In the genomic region with DNA sequence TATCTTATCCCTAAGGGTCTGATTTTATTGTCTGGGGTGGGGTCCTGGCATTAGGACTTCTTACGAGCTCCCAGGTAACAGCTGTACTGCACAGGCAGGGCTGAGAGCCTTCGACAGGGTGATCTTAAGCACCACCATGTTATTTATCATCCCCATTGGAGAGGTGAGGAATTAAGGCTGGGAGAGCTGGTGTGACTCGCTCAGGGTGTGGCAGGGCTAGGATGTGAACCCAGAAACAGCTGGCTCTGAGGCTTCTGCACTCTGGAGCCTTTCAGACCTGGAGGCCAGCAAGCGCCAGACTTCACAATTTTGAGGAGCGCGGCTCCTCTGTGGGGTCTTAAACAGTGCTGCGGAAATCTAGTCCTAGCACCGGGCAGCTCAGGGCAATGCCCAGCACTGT, we compare ENCODE assay signal across 1 cellular context.
TF ChIP-seq lines count a peak whose summit lies in the region.

No MANE protein-coding gene starts in this region.

TF ChIP-seq in SK-N-SH, 30 proteins besides CTCF, POLR2A, EP300 and RAD21:
- TF ChIP-seq FOXJ3 (CRISPR knock-in tag; IDR thresholded peaks at IDR 0.05): no peak
- TF ChIP-seq NRF1 (IDR thresholded peaks at IDR 0.05; ENCODE audit: low read depth, low read length): no peak
- TF ChIP-seq GATA2 (CRISPR knock-in tag; IDR thresholded peaks at IDR 0.05): no peak
- TF ChIP-seq, protein P1, sequence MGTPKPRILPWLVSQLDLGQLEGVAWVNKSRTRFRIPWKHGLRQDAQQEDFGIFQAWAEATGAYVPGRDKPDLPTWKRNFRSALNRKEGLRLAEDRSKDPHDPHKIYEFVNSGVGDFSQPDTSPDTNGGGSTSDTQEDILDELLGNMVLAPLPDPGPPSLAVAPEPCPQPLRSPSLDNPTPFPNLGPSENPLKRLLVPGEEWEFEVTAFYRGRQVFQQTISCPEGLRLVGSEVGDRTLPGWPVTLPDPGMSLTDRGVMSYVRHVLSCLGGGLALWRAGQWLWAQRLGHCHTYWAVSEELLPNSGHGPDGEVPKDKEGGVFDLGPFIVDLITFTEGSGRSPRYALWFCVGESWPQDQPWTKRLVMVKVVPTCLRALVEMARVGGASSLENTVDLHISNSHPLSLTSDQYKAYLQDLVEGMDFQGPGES (IDR thresholded peaks at IDR 0.05; ENCODE audit: low read depth, low read length): no peak
- no peak for TF ChIP-seq YY1 (IDR thresholded peaks at IDR 0.05; ENCODE audit: low read depth)
- TF ChIP-seq, protein P2, sequence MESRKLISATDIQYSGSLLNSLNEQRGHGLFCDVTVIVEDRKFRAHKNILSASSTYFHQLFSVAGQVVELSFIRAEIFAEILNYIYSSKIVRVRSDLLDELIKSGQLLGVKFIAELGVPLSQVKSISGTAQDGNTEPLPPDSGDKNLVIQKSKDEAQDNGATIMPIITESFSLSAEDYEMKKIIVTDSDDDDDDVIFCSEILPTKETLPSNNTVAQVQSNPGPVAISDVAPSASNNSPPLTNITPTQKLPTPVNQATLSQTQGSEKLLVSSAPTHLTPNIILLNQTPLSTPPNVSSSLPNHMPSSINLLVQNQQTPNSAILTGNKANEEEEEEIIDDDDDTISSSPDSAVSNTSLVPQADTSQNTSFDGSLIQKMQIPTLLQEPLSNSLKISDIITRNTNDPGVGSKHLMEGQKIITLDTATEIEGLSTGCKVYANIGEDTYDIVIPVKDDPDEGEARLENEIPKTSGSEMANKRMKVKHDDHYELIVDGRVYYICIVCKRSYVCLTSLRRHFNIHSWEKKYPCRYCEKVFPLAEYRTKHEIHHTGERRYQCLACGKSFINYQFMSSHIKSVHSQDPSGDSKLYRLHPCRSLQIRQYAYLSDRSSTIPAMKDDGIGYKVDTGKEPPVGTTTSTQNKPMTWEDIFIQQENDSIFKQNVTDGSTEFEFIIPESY (IDR thresholded peaks at IDR 0.05; ENCODE audit: borderline replicate concordance, low read depth): no peak
- no peak for TF ChIP-seq FOSL2 (IDR thresholded peaks at IDR 0.05; ENCODE audit: borderline replicate concordance, low read depth)
- TF ChIP-seq CHD2 (IDR thresholded peaks at IDR 0.05; ENCODE audit: low read length, partially characterized antibody): no peak
- TF ChIP-seq, protein P3, sequence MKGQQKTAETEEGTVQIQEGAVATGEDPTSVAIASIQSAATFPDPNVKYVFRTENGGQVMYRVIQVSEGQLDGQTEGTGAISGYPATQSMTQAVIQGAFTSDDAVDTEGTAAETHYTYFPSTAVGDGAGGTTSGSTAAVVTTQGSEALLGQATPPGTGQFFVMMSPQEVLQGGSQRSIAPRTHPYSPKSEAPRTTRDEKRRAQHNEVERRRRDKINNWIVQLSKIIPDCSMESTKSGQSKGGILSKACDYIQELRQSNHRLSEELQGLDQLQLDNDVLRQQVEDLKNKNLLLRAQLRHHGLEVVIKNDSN (IDR thresholded peaks at IDR 0.05; ENCODE audit: borderline replicate concordance, low read depth): no peak
- TF ChIP-seq TCF12 (IDR thresholded peaks at IDR 0.05): no peak
- TF ChIP-seq TEAD4 (IDR thresholded peaks at IDR 0.05; ENCODE audit: borderline replicate concordance, insufficient read depth): no peak
- no peak for TF ChIP-seq GABPA (IDR thresholded peaks at IDR 0.05; ENCODE audit: low read depth)
- no peak for TF ChIP-seq SMC3 (IDR thresholded peaks at IDR 0.05; ENCODE audit: low read depth, low read length)
- no peak for TF ChIP-seq RCOR1 (IDR thresholded peaks at IDR 0.05; ENCODE audit: low read length)
